Comparison of ENCODE assay signal across 8 cellular contexts in genomic region chr17:77140878-77141767, GRCh38. TPM values are rescaled to one million over a fixed set of nuclear protein-coding genes. Genes with fewer than 3 reads are reported as not detected.
DNase-seq lines count a peak whose midpoint lies in the region; ATAC-seq, FAIRE-seq and TF ChIP-seq lines count a peak whose summit lies in the region.

Gene SEC14L1, plus strand, starts transcription at chr17:77140969. Its CDS starts 2,628 bp downstream, at chr17:77143597.

- no peaks in the 10 kb centered on the region for H4K20me1 ChIP-seq in K562 (replicated peaks; ENCODE audit: control insufficient read depth, insufficient read depth, low read length)

- TF ChIP-seq RAD21 in K562 (CRISPR knock-in tag; conservative IDR thresholded peaks at IDR 0.05 in 1 of 2, IDR thresholded peaks at IDR 0.05 in 1 of 2) = no peak

- H3K27ac ChIP-seq in SK-N-MC (peak within 1 kb of the TSS; percentile 79), K562 (ENCODE audit: extremely low read depth, low read depth, low read length) (peak within 1 kb of the TSS; percentile 86)

- in situ Hi-C loops in ACHN (cut with HindIII; ENCODE audit: low pct_ligation_motif_present, low pct_unique_long_range_greater_than_20kb, low sequenced_read_pairs) (no loop called here), K562 (cut with MboI) (no loop called here)

- no peak for TF ChIP-seq CTCF in K562 (IDR thresholded peaks at IDR 0.05 in 2 of 3, conservative IDR thresholded peaks at IDR 0.05 in 1 of 3; ENCODE audit: insufficient read depth in 2 of 3, low read depth in 1 of 3, low read length in 3 of 3)

- peak; percentile 74 for FAIRE-seq in K562 (lab: Jason Lieb, UNC)

- no peak for TF ChIP-seq EP300 in K562 (IDR thresholded peaks at IDR 0.05; ENCODE audit: low read length)

- H2AFZ ChIP-seq in K562 (ENCODE audit: low read depth, low read length) = peak within 1 kb of the TSS; percentile 91

- ATAC-seq in GM18867 (IDR thresholded peaks at IDR 0.05; ENCODE audit: unreplicated experiment) = peak; percentile 37
- ATAC-seq in HG03442 (IDR thresholded peaks at IDR 0.05; ENCODE audit: unreplicated experiment) = peak; percentile 37
- ATAC-seq in K562 = peak; percentile 70

- no peak for TF ChIP-seq POLR2A in K562 (conservative IDR thresholded peaks at IDR 0.05)

- POLR2A ChIA-PET in K562 (lab: Yijun Ruan, JAX) = interaction anchor here (0.6 to 2.5 kb wide), 7 partner anchors 9 to 85 kb away, joined by 3 to 9 read pairs (median 3); no protein-coding TSS in a partner anchor

- intact Hi-C loops in K562 (cut with micrococcal nuclease) = loop anchor here (5.0 kb wide), 1 partner anchor 54 kb away; no protein-coding TSS in a partner anchor

- H3K9me1 ChIP-seq in K562 (ENCODE audit: control insufficient read depth, insufficient read depth, low read length) = no peaks in the 10 kb centered on the region

- H3K9ac ChIP-seq in SK-N-MC (ENCODE audit: insufficient read length) (peak within 1 kb of the TSS; percentile 75), K562 (ENCODE audit: insufficient read depth in 1 of 2, low read depth in 2 of 2, low read length in 2 of 2) (peak within 1 kb of the TSS; percentile 85 to 94), skeletal muscle satellite cell (ENCODE audit: low read depth, low read length) (peak within 1 kb of the TSS; percentile 88)

- under 1% methylated on average over 49 of the region's 99 CpGs for WGBS in K562 (ENCODE audit: insufficient coverage, low coverage, missing lambda C conversion rate)

- H3K9me3 ChIP-seq in SK-N-MC (ENCODE audit: low read depth, low read length) = peaks cover 14% of the 10 kb centered on the region; the same call in 1 of the 2 replicates
- peaks cover 28% of the 10 kb centered on the region for H3K9me3 ChIP-seq in K562 (replicated peaks; ENCODE audit: control insufficient read depth, insufficient read depth, low read depth, low read length)
- peaks cover 2% of the 10 kb centered on the region for H3K9me3 ChIP-seq in iPS-18c (ENCODE audit: control insufficient read depth, insufficient read depth, low read length)
- peaks cover 8% of the 10 kb centered on the region for H3K9me3 ChIP-seq in skeletal muscle satellite cell (replicated peaks; ENCODE audit: low read length)

- H3K36me3 ChIP-seq in SK-N-MC (ENCODE audit: insufficient read depth, low read length) (peaks cover 33% of the 10 kb centered on the region), K562 (ENCODE audit: control insufficient read depth, insufficient read depth, low read length) (peaks cover 26% of the 10 kb centered on the region; the same call in 2 of the 3 replicates), skeletal muscle satellite cell (ENCODE audit: insufficient read depth, low read length) (peaks cover 22% of the 10 kb centered on the region)

- H3K4me1 ChIP-seq in K562 (replicated peaks in 1 of 2; ENCODE audit: control insufficient read depth in 2 of 2, insufficient read depth in 2 of 2, low read length in 2 of 2) = peaks cover 11 to 23% of the 10 kb centered on the region in 2 experiments
- H3K4me1 ChIP-seq in skeletal muscle satellite cell (ENCODE audit: control insufficient read depth, insufficient read depth, low read length) = peaks cover 53% of the 10 kb centered on the region

- no peaks in the 10 kb centered on the region for H3K27me3 ChIP-seq in K562 (ENCODE audit: control insufficient read depth in 2 of 2, insufficient read depth in 2 of 2, low read length in 2 of 2)
- no peaks in the 10 kb centered on the region for H3K27me3 ChIP-seq in skeletal muscle satellite cell (ENCODE audit: control insufficient read depth, insufficient read depth, low read length)

- H3K4me2 ChIP-seq in K562 (ENCODE audit: insufficient read depth, low read length) = peak within 1 kb of the TSS; percentile 78
- peak within 1 kb of the TSS; percentile 93 for H3K4me2 ChIP-seq in skeletal muscle satellite cell (ENCODE audit: low read length)

- DNase-seq in ACHN = peak; percentile 43
- DNase-seq in SK-N-MC (ENCODE audit: low read depth, low spot score) = no peak
- DNase-seq in K562 (ENCODE audit: extremely low read depth in 1 of 4, low spot score in 3 of 4) = peak in 3 of 4 experiments; percentile 64 to 77 (median 77)
- DNase-seq in NCI-H1694 (lab: John Stamatoyannopoulos, UW) = no peak

- CTCF ChIA-PET in K562 (lab: Yijun Ruan, JAX; ENCODE audit: low intra/inter-chr PET ratio) = no interaction called here

- peak within 1 kb of the TSS; percentile 90 for H3K4me3 ChIP-seq in SK-N-MC
- H3K4me3 ChIP-seq in K562 = peak within 1 kb of the TSS; percentile 75
- H3K4me3 ChIP-seq in iPS-18c (ENCODE audit: insufficient read depth, low read depth, low read length) = peak within 1 kb of the TSS; percentile 73
- peak within 1 kb of the TSS; percentile 79 for H3K4me3 ChIP-seq in skeletal muscle satellite cell (ENCODE audit: low read length)

- peaks cover 34% of the 10 kb centered on the region for H3K79me2 ChIP-seq in K562 (ENCODE audit: control insufficient read depth, insufficient read depth, low read length)

- no TSS peak for BruUV-seq in K562 (replicated peaks; lab: Mats Ljungman, UMichigan)

TF ChIP-seq in K562, 482 proteins besides CTCF, POLR2A, EP300 and RAD21 (continues in another document):
- TF ChIP-seq YY1 (IDR thresholded peaks at IDR 0.05; ENCODE audit: borderline replicate concordance in 1 of 3, control insufficient read depth in 1 of 3, extremely low read depth in 1 of 3, insufficient read depth in 3 of 3, insufficient read length in 1 of 3, insufficient replicate concordance in 2 of 3, low read depth in 1 of 3, low read length in 2 of 3) (peak in 1 of 3 experiments; percentile 20), RUNX1 (IDR thresholded peaks at IDR 0.05; ENCODE audit: low read depth) (no peak), SP1 (CRISPR knock-in tag; IDR thresholded peaks at IDR 0.05) (no peak), JUNB (CRISPR knock-in tag; conservative IDR thresholded peaks at IDR 0.05) (no peak), ZNF324 (CRISPR knock-in tag; IDR thresholded peaks at IDR 0.05) (no peak), ZNF133 (CRISPR knock-in tag; IDR thresholded peaks at IDR 0.05) (no peak), GABPA (tag; conservative IDR thresholded peaks at IDR 0.05; ENCODE audit: low read depth) (peak; percentile 37; the same call in 1 of the 2 replicates), TBL1XR1 (IDR thresholded peaks at IDR 0.05; ENCODE audit: low read length in 2 of 2) (no peak), PHF8 (IDR thresholded peaks at IDR 0.05; ENCODE audit: borderline replicate concordance, low read length) (peak; percentile 38; the same call in 1 of the 2 replicates), ZNF24 (IDR thresholded peaks at IDR 0.05) (no peak), RBM39 (optimal IDR thresholded peaks at IDR 0.05; ENCODE audit: low read depth, low read length) (no peak), ZBTB17 (CRISPR knock-in tag; IDR thresholded peaks at IDR 0.05) (no peak), SMAD3 (CRISPR knock-in tag; conservative IDR thresholded peaks at IDR 0.05) (no peak), ZNF140 (CRISPR knock-in tag; IDR thresholded peaks at IDR 0.05) (no peak), KDM5B (IDR thresholded peaks at IDR 0.05; ENCODE audit: insufficient replicate concordance, low read depth, low read length) (peak; percentile 42), ZNF436 (CRISPR knock-in tag; IDR thresholded peaks at IDR 0.05) (no peak), TAF1 (IDR thresholded peaks at IDR 0.05; ENCODE audit: control insufficient read depth, extremely low read depth, insufficient read depth, low read length, severe bottlenecking) (no peak), KLF16 (IDR thresholded peaks at IDR 0.05) (no peak), RBM17 (IDR thresholded peaks at IDR 0.05; ENCODE audit: borderline replicate concordance, low read depth, low read length) (no peak), TRIM28 (IDR thresholded peaks at IDR 0.05) (no peak), ZNF561 (CRISPR knock-in tag; conservative IDR thresholded peaks at IDR 0.05) (no peak), CHAMP1 (IDR thresholded peaks at IDR 0.05) (no peak)

RNA-seq across cellular contexts. Expression of gene SEC14L1, which starts in this region (rescaled TPM):
- total RNA-seq in K562 (2011; cell fraction: chromatin; rRNA removed; ENCODE audit: low replicate concordance) = 109 and 129 TPM in 2 replicates
- 35.9 and 51.7 TPM in 2 replicates for total RNA-seq in K562 (2011; cell fraction: nucleolus; rRNA removed)
- 51.8 and 54.6 TPM in 2 replicates for total RNA-seq in K562 (2011; cell fraction: nucleoplasm; rRNA removed)
- total RNA-seq in K562 (2014; rRNA removed) = 10.9 and 14.8 TPM in 2 replicates
- 14.0 and 14.5 TPM in 2 replicates for total RNA-seq in K562 (2014; rRNA removed; fragmentation: Illumina TruSeq; extraction: Trizol)
- 14.8 and 15.2 TPM in 2 replicates for total RNA-seq in K562 (2015; rRNA removed; fragmentation: Illumina TruSeq; extraction: Trizol)
- total RNA-seq in K562 (2021) = 38.4 and 39.7 TPM in 2 replicates
- 20.6 and 33.1 TPM in 2 replicates for polyA plus RNA-seq in K562 (2011; rRNA removed)
- polyA plus RNA-seq in K562 (2011; cell fraction: cytosol; rRNA removed) = 15.2 and 43.7 TPM in 2 replicates
- polyA plus RNA-seq in K562 (2011; cell fraction: nucleus; rRNA removed) = 28.8 and 53.9 TPM in 2 replicates
- polyA plus RNA-seq in K562 (2012) = 25.9 and 29.6 TPM in 2 replicates
- polyA plus RNA-seq in K562 (2014; fragmentation: Illumina TruSeq; extraction: Trizol) = 27.0 and 27.6 TPM in 2 replicates
- 1 to 10 TPM; 3.1 to 4.1 TPM for polyA plus RNA-seq in K562 (2014; fragmentation: Nextera tagmentation; extraction: Ambion mirVana)
- polyA plus RNA-seq in K562 (2014; rRNA removed) = 16.3 and 16.7 TPM in 2 replicates
- polyA minus RNA-seq in K562 (2011; rRNA and poly(A)+ RNA removed) = 37.5 and 51.6 TPM in 2 replicates
- polyA minus RNA-seq in K562 (2011; cell fraction: cytosol; rRNA and poly(A)+ RNA removed) = 29.5 and 45.5 TPM in 2 replicates
- polyA minus RNA-seq in K562 (2011; cell fraction: nucleus; rRNA and poly(A)+ RNA removed) = 18.3 and 26.1 TPM in 2 replicates
- 25.1 and 27.9 TPM in 2 replicates for total RNA-seq in skeletal muscle satellite cell (2012; rRNA removed)

Comparison
In these comparisons a context has a peak if more than half of its experiments do, and no peak if none do; other contexts are left out.
1. DNase-seq: peak in ACHN (single experiment) and K562 (3 of 4); none in SK-N-MC (single experiment) and NCI-H1694 (single experiment).
2. Peak in every context shown above with its lines, with median percentiles within 50 percentile points of each other: ATAC-seq, H3K4me3 ChIP-seq and H3K9ac ChIP-seq.